Comparison of ENCODE assay signal across 1 cellular context in the genomic region with DNA sequence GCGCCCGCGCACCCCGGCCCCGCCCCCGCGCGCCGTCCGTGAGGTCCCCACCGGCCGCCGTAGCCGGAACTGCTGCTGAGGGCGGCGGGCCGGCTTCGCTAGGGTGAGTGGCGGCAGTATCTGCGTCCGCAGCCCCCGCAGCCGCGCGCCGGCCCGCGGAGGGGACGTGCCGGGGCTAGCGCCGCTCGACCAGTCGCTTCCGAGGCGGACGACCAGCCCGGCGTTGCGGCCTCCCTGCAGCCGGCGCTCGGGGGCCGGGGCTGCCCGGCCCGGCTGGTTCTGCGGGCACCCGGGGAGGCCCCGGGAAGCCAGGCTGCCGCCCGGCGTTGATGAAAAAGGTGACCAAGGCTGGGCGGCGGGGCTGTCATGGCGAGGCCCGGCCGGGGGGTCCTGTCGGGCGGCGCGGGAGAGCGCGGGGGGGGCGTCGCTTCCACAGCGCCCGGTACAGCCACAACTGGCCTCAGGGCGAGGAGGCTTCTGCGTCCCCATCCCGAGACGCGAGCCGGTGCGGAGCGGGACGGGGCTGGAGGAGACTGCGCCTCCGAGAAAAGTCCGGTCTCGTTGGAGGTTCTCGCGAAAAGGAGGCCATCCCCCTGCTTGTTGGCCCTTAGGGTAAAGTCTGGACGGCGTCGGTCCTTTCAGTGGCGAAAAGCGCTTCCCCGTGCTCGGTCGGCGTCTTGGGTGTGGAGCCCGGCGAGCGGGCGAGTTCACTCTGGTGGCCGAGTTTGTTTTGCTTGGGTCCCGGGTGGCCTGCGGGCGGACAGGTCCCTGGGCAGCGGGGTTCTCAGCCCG.
TF ChIP-seq lines count a peak whose summit lies in the region.

Gene CRAMP1, plus strand, starts transcription at position 41 of the 792 bp plus-strand sequence. CDS start 2,280 bp downstream, outside the sequence.

TF ChIP-seq in GM12878, 131 proteins besides CTCF, POLR2A, EP300 and RAD21 (continued from another document):
- TF ChIP-seq SUZ12 (IDR thresholded peaks at IDR 0.05; ENCODE audit: unreplicated experiment), result no peak
- no peak for TF ChIP-seq SUPT20H (IDR thresholded peaks at IDR 0.05; ENCODE audit: borderline replicate concordance, control insufficient read depth, low read depth, low read length)
- TF ChIP-seq, protein P1, sequence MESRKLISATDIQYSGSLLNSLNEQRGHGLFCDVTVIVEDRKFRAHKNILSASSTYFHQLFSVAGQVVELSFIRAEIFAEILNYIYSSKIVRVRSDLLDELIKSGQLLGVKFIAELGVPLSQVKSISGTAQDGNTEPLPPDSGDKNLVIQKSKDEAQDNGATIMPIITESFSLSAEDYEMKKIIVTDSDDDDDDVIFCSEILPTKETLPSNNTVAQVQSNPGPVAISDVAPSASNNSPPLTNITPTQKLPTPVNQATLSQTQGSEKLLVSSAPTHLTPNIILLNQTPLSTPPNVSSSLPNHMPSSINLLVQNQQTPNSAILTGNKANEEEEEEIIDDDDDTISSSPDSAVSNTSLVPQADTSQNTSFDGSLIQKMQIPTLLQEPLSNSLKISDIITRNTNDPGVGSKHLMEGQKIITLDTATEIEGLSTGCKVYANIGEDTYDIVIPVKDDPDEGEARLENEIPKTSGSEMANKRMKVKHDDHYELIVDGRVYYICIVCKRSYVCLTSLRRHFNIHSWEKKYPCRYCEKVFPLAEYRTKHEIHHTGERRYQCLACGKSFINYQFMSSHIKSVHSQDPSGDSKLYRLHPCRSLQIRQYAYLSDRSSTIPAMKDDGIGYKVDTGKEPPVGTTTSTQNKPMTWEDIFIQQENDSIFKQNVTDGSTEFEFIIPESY (IDR thresholded peaks at IDR 0.05), result no peak
- 0 out of 2 replicates have a peak, but pooled peaks have one; percentile 51 for TF ChIP-seq SMARCA5 (IDR thresholded peaks at IDR 0.05)
- peak; percentile 49 for TF ChIP-seq IKZF1 (conservative IDR thresholded peaks at IDR 0.05)
- no peak for TF ChIP-seq ATF2 (IDR thresholded peaks at IDR 0.05; ENCODE audit: low read length)
- no peak for TF ChIP-seq CREM (IDR thresholded peaks at IDR 0.05; ENCODE audit: low read depth)
- TF ChIP-seq TAF1 (IDR thresholded peaks at IDR 0.05; ENCODE audit: borderline replicate concordance, low read depth, low read length), result peak; percentile 29; the same call in 1 of the 2 replicates
- TF ChIP-seq MAX (IDR thresholded peaks at IDR 0.05; ENCODE audit: low read depth, low read length), result no peak
- TF ChIP-seq SIN3A (IDR thresholded peaks at IDR 0.05; ENCODE audit: low read depth, low read length), result peak; percentile 77
- TF ChIP-seq EGR1 (IDR thresholded peaks at IDR 0.05; ENCODE audit: borderline replicate concordance in 1 of 2, low read depth in 2 of 2, low read length in 2 of 2), result peak in 1 of 2 experiments; percentile 89; a peak in 2 of 3 replicates
- TF ChIP-seq ZNF207 (IDR thresholded peaks at IDR 0.05; ENCODE audit: borderline replicate concordance), result 0 out of 2 replicates have a peak, but pooled peaks have one; percentile 33
